17 cellular contexts compared by ENCODE assay signal in the genomic region with DNA sequence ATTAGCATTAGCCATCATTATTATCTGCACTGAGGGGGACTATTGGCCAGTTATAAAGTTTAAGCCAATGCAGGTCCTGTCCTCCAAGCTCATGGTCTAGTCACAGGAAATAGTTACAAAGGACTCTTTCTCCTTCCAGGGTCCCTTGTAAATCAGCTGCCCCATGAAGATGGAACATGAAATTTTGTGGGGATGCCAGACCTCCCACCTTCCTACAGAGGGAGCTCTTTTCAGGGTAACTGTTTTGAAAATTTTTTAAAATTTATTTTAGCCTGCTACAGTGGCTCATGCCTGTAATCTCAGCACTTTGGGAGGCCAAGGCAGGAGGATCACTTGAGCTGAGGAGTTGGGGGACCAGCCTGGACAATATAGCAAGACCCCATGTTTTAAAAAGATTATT.
DNase-seq lines count a peak whose midpoint lies in the region; FAIRE-seq and TF ChIP-seq lines count a peak whose summit lies in the region.
"Had no signal": no experiment of that assay in that cellular context is flagged by ENCODE, and none has a peak within 500 bp of the region (broad histone marks: within the 10 kb centered on the region; RNA-seq: fewer than 3 reads in every experiment).

No MANE protein-coding gene starts in this region.

- TF ChIP-seq CTCF in CD14-positive monocyte (IDR thresholded peaks at IDR 0.05) (peak; percentile 29), astrocyte of the spinal cord (IDR thresholded peaks at IDR 0.05; ENCODE audit: low read depth, low read length) (peak; percentile 22), keratinocyte (optimal IDR thresholded peaks at IDR 0.05 in 1 of 3, IDR thresholded peaks at IDR 0.05 in 1 of 3, conservative IDR thresholded peaks at IDR 0.05 in 1 of 3; ENCODE audit: extremely low read depth in 1 of 3, insufficient read depth in 2 of 3, low read length in 3 of 3) (peak; percentile 28 to 48 (median 30))

- no peak overlapping the region for H3K27ac Mint-ChIP-seq in CD14-positive monocyte
- no peak overlapping the region for H3K27ac Mint-ChIP-seq in activated naive CD8-positive, alpha-beta T cell treated with anti-CD3 and anti-CD28 coated beads for 36 hours
- H3K27ac Mint-ChIP-seq: CD4-positive, alpha-beta memory T cell had no signal

- no peaks in the 10 kb centered on the region for H3K4me1 ChIP-seq in keratinocyte (ENCODE audit: control insufficient read depth, extremely low read depth, insufficient read depth, low read length)
- H3K4me1 ChIP-seq: colonic mucosa, left ventricle myocardium inferior, parathyroid adenoma had no signal

- no peak for DNase-seq in CD14-positive monocyte (ENCODE audit: low spot score)
- peak; percentile 49 for DNase-seq in HuH-7.5 (ENCODE audit: low spot score)
- no peak for DNase-seq in astrocyte of the spinal cord (ENCODE audit: low read depth, low spot score)
- no peak for DNase-seq in keratinocyte (ENCODE audit: low read depth, low spot score)
- DNase-seq in NCI-H187 (lab: John Stamatoyannopoulos, UW), result no peak
- DNase-seq in activated naive CD4-positive, alpha-beta T cell treated with Interleukin-2 at 50 U/mL for 16 hours, result no peak
- no peak for DNase-seq in activated naive CD8-positive, alpha-beta T cell treated with anti-CD3 and anti-CD28 coated beads for 36 hours
- no peak for DNase-seq in NCI-H1436 treated with DMSO at 0.1 percent for 48 hours (lab: John Stamatoyannopoulos, UW)
- DNase-seq: activated naive CD4-positive, alpha-beta T cell; CD4-positive, alpha-beta memory T cell; colonic mucosa; left ventricle myocardium inferior; NCI-H69; stimulated activated CD4-positive, alpha-beta T cell treated with anti-CD3 and anti-CD28 coated beads, Interleukin-1b, Interleukin-23, amount 100 ng/mL, for 48 hours; stimulated activated naive CD4-positive, alpha-beta T cell treated with Interleukin-2 at 50 U/mL for 16 hours; SW 1271 had no signal

- no peaks in the 10 kb centered on the region for H3K9me1 ChIP-seq in keratinocyte (ENCODE audit: control insufficient read depth, extremely low read depth, insufficient read depth, low read length)

- H3K27me3 Mint-ChIP-seq in CD14-positive monocyte (ENCODE audit: low read depth in 3 of 3), result peaks cover 1 to 2% (median 1%) of the 10 kb centered on the region in 3 donors
- peaks cover 4% of the 10 kb centered on the region for H3K27me3 Mint-ChIP-seq in activated naive CD8-positive, alpha-beta T cell treated with anti-CD3 and anti-CD28 coated beads for 36 hours

- H3K9ac ChIP-seq in keratinocyte (ENCODE audit: control insufficient read depth, extremely low read depth, insufficient read depth, low read length), result no peak overlapping the region
- H3K9ac ChIP-seq: parathyroid adenoma had no signal

- intact Hi-C loops in CD14-positive monocyte (cut with micrococcal nuclease), result no loop called here

- no peaks in the 10 kb centered on the region for H3K36me3 Mint-ChIP-seq in CD14-positive monocyte
- no peaks in the 10 kb centered on the region for H3K36me3 Mint-ChIP-seq in activated naive CD8-positive, alpha-beta T cell treated with anti-CD3 and anti-CD28 coated beads for 36 hours
- H3K36me3 Mint-ChIP-seq: CD4-positive, alpha-beta memory T cell had no signal

- H3K4me2 ChIP-seq in keratinocyte (ENCODE audit: control insufficient read depth, extremely low read depth, insufficient read depth, low read depth, low read length), result no peak overlapping the region

- dilution Hi-C loops in keratinocyte (cut with MboI; ENCODE audit: extremely low pct_ligation_motif_present, low sequenced_read_pairs), result no loop called here

- peaks cover 0 to 12% (median 3%) of the 10 kb centered on the region in 7 donors for H3K9me3 Mint-ChIP-seq in CD14-positive monocyte
- H3K9me3 Mint-ChIP-seq in activated naive CD8-positive, alpha-beta T cell treated with anti-CD3 and anti-CD28 coated beads for 36 hours, result no peaks in the 10 kb centered on the region

- no peaks in the 10 kb centered on the region for H3K79me2 ChIP-seq in keratinocyte (ENCODE audit: control insufficient read depth, insufficient read depth, low read length)
- H3K79me2 ChIP-seq: parathyroid adenoma had no signal

- H3K27me3 ChIP-seq in keratinocyte (ENCODE audit: control insufficient read depth, extremely low read depth, insufficient read depth, low read length), result no peaks in the 10 kb centered on the region
- H3K27me3 ChIP-seq: colonic mucosa had no signal

- peaks cover 2% of the 10 kb centered on the region for H3K4me1 Mint-ChIP-seq in CD14-positive monocyte
- no peaks in the 10 kb centered on the region for H3K4me1 Mint-ChIP-seq in activated naive CD8-positive, alpha-beta T cell treated with anti-CD3 and anti-CD28 coated beads for 36 hours
- H3K4me1 Mint-ChIP-seq: CD4-positive, alpha-beta memory T cell had no signal

- no peak overlapping the region for H2AFZ ChIP-seq in keratinocyte (ENCODE audit: control insufficient read depth, low read length)
- H2AFZ ChIP-seq: parathyroid adenoma had no signal

- H3K4me3 ChIP-seq in astrocyte of the spinal cord (ENCODE audit: low read depth, low read length) (no peak overlapping the region), keratinocyte (ENCODE audit: control insufficient read depth in 2 of 3, extremely low read depth in 1 of 3, insufficient read depth in 2 of 3, low read depth in 1 of 3, low read length in 3 of 3) (no peak overlapping the region)
- H3K4me3 ChIP-seq: colonic mucosa, left ventricle myocardium inferior had no signal

- in situ Hi-C loops in astrocyte of the spinal cord (cut with HindIII; ENCODE audit: low sequenced_read_pairs), result no loop called here

- no peak overlapping the region for H3K27ac ChIP-seq in keratinocyte (ENCODE audit: control insufficient read depth, insufficient read depth, low read length)
- H3K27ac ChIP-seq: colonic mucosa, left ventricle myocardium inferior, parathyroid adenoma had no signal

- H4K20me1 ChIP-seq in keratinocyte (ENCODE audit: control insufficient read depth, extremely low read depth, insufficient read depth, low read length), result no peaks in the 10 kb centered on the region

- no peaks in the 10 kb centered on the region for H3K9me3 ChIP-seq in keratinocyte (ENCODE audit: control insufficient read depth, low read depth, low read length)
- H3K9me3 ChIP-seq: colonic mucosa, left ventricle myocardium inferior had no signal

- H3K36me3 ChIP-seq in keratinocyte (ENCODE audit: control insufficient read depth in 2 of 2, extremely low read depth in 1 of 2, insufficient read depth in 2 of 2, low read length in 2 of 2), result no peaks in the 10 kb centered on the region
- H3K36me3 ChIP-seq: colonic mucosa, left ventricle myocardium inferior had no signal

- FAIRE-seq in keratinocyte (lab: Jason Lieb, UNC), result no peak

- H3K4me3 Mint-ChIP-seq in CD14-positive monocyte, result no peak overlapping the region
- no peak overlapping the region for H3K4me3 Mint-ChIP-seq in activated naive CD8-positive, alpha-beta T cell treated with anti-CD3 and anti-CD28 coated beads for 36 hours
- H3K4me3 Mint-ChIP-seq: CD4-positive, alpha-beta memory T cell had no signal
